12 cellular contexts compared by ENCODE assay signal in genomic region chr22:24474221-24474620, GRCh38. TPM values are rescaled to one million over a fixed set of nuclear protein-coding genes. Genes with fewer than 3 reads are reported as not detected.
DNase-seq lines count a peak whose midpoint lies in the region; ATAC-seq and TF ChIP-seq lines count a peak whose summit lies in the region.
"Had no signal": no experiment of that assay in that cellular context is flagged by ENCODE, and none has a peak within 500 bp of the region (broad histone marks: within the 10 kb centered on the region; RNA-seq: fewer than 3 reads in every experiment).

No MANE protein-coding gene starts in this region.

- H2AK5ac ChIP-seq in mesenchymal stem cell (ENCODE audit: low read length, severe bottlenecking): peak overlapping the region; percentile 69

- no peak overlapping the region for H3K4me2 ChIP-seq in Karpas-422 (ENCODE audit: low read depth, low read length, poor library complexity, severe bottlenecking)
- no peak overlapping the region for H3K4me2 ChIP-seq in mesenchymal stem cell (ENCODE audit: low read length, poor library complexity, severe bottlenecking)

- no peak overlapping the region for H3K9ac ChIP-seq in Karpas-422 (ENCODE audit: low read length)
- H3K9ac ChIP-seq in mesenchymal stem cell (ENCODE audit: low read length): peak overlapping the region; percentile 29

- WGBS in mesenchymal stem cell: 0% methylated on average over 1 of the region's 3 CpGs

- H3K18ac ChIP-seq in mesenchymal stem cell (ENCODE audit: low read depth in 1 of 2, low read length in 2 of 2): no peak overlapping the region

- H3K9me3 ChIP-seq in Karpas-422 (ENCODE audit: low read length) (no peaks in the 10 kb centered on the region), mesenchymal stem cell (ENCODE audit: control insufficient read depth, low read length) (no peaks in the 10 kb centered on the region)
- H3K9me3 ChIP-seq: Caco-2, pancreas, Peyer's patch had no signal

- no peak overlapping the region for H2BK15ac ChIP-seq in mesenchymal stem cell (ENCODE audit: low read depth, poor library complexity, severe bottlenecking)

- in situ Hi-C loops in GM13976 (cut with MboI; ENCODE audit: low sequenced_read_pairs, unreplicated experiment): no loop called here

- H2BK5ac ChIP-seq in mesenchymal stem cell (ENCODE audit: low read depth, low read length, poor library complexity, severe bottlenecking): peak overlapping the region; percentile 22

- ATAC-seq in GM18907 (IDR thresholded peaks at IDR 0.05; ENCODE audit: unreplicated experiment) (no peak), HG03039 (IDR thresholded peaks at IDR 0.05; ENCODE audit: unreplicated experiment) (no peak)

- H4K20me1 ChIP-seq in Karpas-422 (ENCODE audit: insufficient read depth, low read depth, low read length): no peaks in the 10 kb centered on the region

- H3K79me2 ChIP-seq in Karpas-422 (ENCODE audit: low read length): no peaks in the 10 kb centered on the region

- H3K36me3 ChIP-seq in Karpas-422 (ENCODE audit: insufficient read depth, low read length): no peaks in the 10 kb centered on the region
- H3K36me3 ChIP-seq in mesenchymal stem cell (ENCODE audit: control insufficient read depth in 1 of 2, insufficient read depth in 2 of 2, low read depth in 1 of 2, low read length in 2 of 2): no peaks in the 10 kb centered on the region
- H3K36me3 ChIP-seq: pancreas, Peyer's patch had no signal

- H2BK120ac ChIP-seq in mesenchymal stem cell (ENCODE audit: low read depth, low read length): no peak overlapping the region

- no peak overlapping the region for H3K14ac ChIP-seq in mesenchymal stem cell (ENCODE audit: low read length in 2 of 2)

- DNase-seq in AG09319 (ENCODE audit: extremely low read depth, low read depth): peak; percentile 23
- DNase-seq in Karpas-422: no peak
- peak; percentile 95 for DNase-seq in choroid plexus epithelial cell (ENCODE audit: low read depth)
- DNase-seq in mesenchymal stem cell: peak; percentile 89
- no peak for DNase-seq in activated naive CD4-positive, alpha-beta T cell (lab: John Stamatoyannopoulos, UW)
- no peak for DNase-seq in GM13976 (ENCODE audit: low spot score)
- DNase-seq: activated CD4-positive, alpha-beta T cell treated with anti-CD3 and anti-CD28 coated beads for 48 hours; pancreas; Peyer's patch had no signal

- no peaks in the 10 kb centered on the region for H3K27me3 ChIP-seq in Karpas-422 (ENCODE audit: low read length)
- H3K27me3 ChIP-seq in mesenchymal stem cell (ENCODE audit: control insufficient read depth in 1 of 2, insufficient read depth in 1 of 2, low read length in 2 of 2): no peaks in the 10 kb centered on the region
- H3K27me3 ChIP-seq: pancreas, Peyer's patch had no signal

- no peak overlapping the region for H2BK12ac ChIP-seq in mesenchymal stem cell (ENCODE audit: low read length in 2 of 2)

- H2AFZ ChIP-seq in Karpas-422 (ENCODE audit: low read length) (0 out of 2 replicates have a peak overlapping the region, but pooled peaks have one; percentile 0), mesenchymal stem cell (ENCODE audit: low read depth, low read length) (no peak overlapping the region)

- peak overlapping the region in 1 of 2 experiments; percentile 3 for H3K4ac ChIP-seq in mesenchymal stem cell (ENCODE audit: low read depth in 1 of 2, low read length in 2 of 2)

- no peak overlapping the region for H4K91ac ChIP-seq in mesenchymal stem cell (ENCODE audit: low read length)

- H3K9me2 ChIP-seq in Karpas-422 (replicated peaks; ENCODE audit: insufficient read depth, low read length): no peaks in the 10 kb centered on the region

- no peaks in the 10 kb centered on the region for H3K79me1 ChIP-seq in mesenchymal stem cell (replicated peaks; ENCODE audit: low read length, poor library complexity, severe bottlenecking)

- H3K4me3 ChIP-seq in Karpas-422 (ENCODE audit: low read length) (no peak overlapping the region), choroid plexus epithelial cell (ENCODE audit: low read depth, low read length) (no peak overlapping the region), mesenchymal stem cell (ENCODE audit: insufficient read depth in 1 of 2, low read depth in 1 of 2, low read length in 2 of 2) (no peak overlapping the region)
- H3K4me3 ChIP-seq: pancreas, Peyer's patch had no signal

- H3K4me1 ChIP-seq in Karpas-422 (ENCODE audit: low read length) (peaks cover 28% of the 10 kb centered on the region), mesenchymal stem cell (ENCODE audit: control insufficient read depth, insufficient read depth, low read depth, low read length) (peaks cover 8% of the 10 kb centered on the region)
- H3K4me1 ChIP-seq: pancreas, Peyer's patch had no signal

- no peak overlapping the region for H4K8ac ChIP-seq in mesenchymal stem cell (ENCODE audit: low read length)

- H3K23ac ChIP-seq in mesenchymal stem cell (ENCODE audit: low read length in 2 of 2): no peak overlapping the region

- TF ChIP-seq CTCF in AG09319 (IDR thresholded peaks at IDR 0.05; ENCODE audit: low read depth, low read length): no peak
- TF ChIP-seq CTCF in choroid plexus epithelial cell (conservative IDR thresholded peaks at IDR 0.05; ENCODE audit: low read depth, low read length): no peak
- TF ChIP-seq CTCF in GM13976 (IDR thresholded peaks at IDR 0.05; ENCODE audit: borderline replicate concordance, control extremely low read depth, extremely low read depth, insufficient read depth, missing control alignments): no peak

- no peak overlapping the region for H3K27ac ChIP-seq in Karpas-422 (ENCODE audit: low read length)
- peak overlapping the region; percentile 98 for H3K27ac ChIP-seq in mesenchymal stem cell (ENCODE audit: low read length, poor library complexity, severe bottlenecking)
- H3K27ac ChIP-seq: pancreas, Peyer's patch had no signal

RNA-seq across cellular contexts. Expression of gene UPB1, which starts 20.9 kb away (rescaled TPM):
- 0.19 and 1.3 TPM in 2 replicates for total RNA-seq in Karpas-422 (2014; rRNA removed; shearing (Covaris generic); ENCODE audit: low replicate concordance)
- 0.06 TPM for polyA plus RNA-seq in mesenchymal stem cell (2013, experiment 1 of 2)
- 0.04 TPM for polyA plus RNA-seq in mesenchymal stem cell (2013, experiment 2 of 2)

RNA-seq across cellular contexts. Expression of gene ADORA2A, which starts 46.8 kb away (rescaled TPM):
- 65.9 and 86.7 TPM in 2 replicates for total RNA-seq in Karpas-422 (2014; rRNA removed; shearing (Covaris generic); ENCODE audit: low replicate concordance)
- 1.0 TPM for polyA plus RNA-seq in mesenchymal stem cell (2013, experiment 1 of 2)
- 1.1 TPM for polyA plus RNA-seq in mesenchymal stem cell (2013, experiment 2 of 2)

Comparison
In these comparisons a context has a peak if more than half of its experiments do, and no peak if none do; other contexts are left out.
1. DNase-seq: peak in AG09319 (single experiment), choroid plexus epithelial cell (single experiment) and mesenchymal stem cell (single experiment); none in Karpas-422 (single experiment), activated naive CD4-positive, alpha-beta T cell (0 of 4) and GM13976 (single experiment).